8 cellular contexts compared by ENCODE assay signal in genomic region chr15:77993970-77994693, GRCh38.
A peak's percentile ranks its signal among the peaks of the same experiment; 100 is the strongest.
DNase-seq lines count a peak whose midpoint lies in the region; ATAC-seq and TF ChIP-seq lines count a peak whose summit lies in the region.
"Not testable (repeated sequence)": the region's sequence is repeated elsewhere in the genome, so short reads cannot be mapped to it uniquely, and the experiment has no call there.

No MANE protein-coding gene starts in this region.

- intact Hi-C loops in left cardiac atrium (cut with DNase I): not testable (repeated sequence)
- intact Hi-C loops in aorta (cut with DNase I): loop anchor here in 1 of 2 donors (5.0 kb wide), 1 partner anchor 83 kb away; the partner anchor contains the start of gene TBC1D2B

- CTCF ChIA-PET in SK-N-SH (lab: Yijun Ruan, JAX): interaction anchor here (0.6 to 1.3 kb wide), 7 partner anchors 14 to 144 kb away, joined by 3 to 5 read pairs (median 3); no protein-coding TSS in a partner anchor

- in situ Hi-C loops in GM13976 (cut with MboI; ENCODE audit: low sequenced_read_pairs, unreplicated experiment); brain microvascular endothelial cell (cut with HindIII; ENCODE audit: low pct_ligation_motif_present, low sequenced_read_pairs): not testable (repeated sequence)

- H3K9me3 ChIP-seq in SK-N-SH; parathyroid adenoma (ENCODE audit: control insufficient read depth, low read length); aorta (ENCODE audit: control insufficient read depth, low read length): not testable (repeated sequence)

- peaks cover 19% of the 10 kb centered on the region for H4K20me1 ChIP-seq in SK-N-SH (ENCODE audit: insufficient read depth)

- not testable (repeated sequence) for TF ChIP-seq RAD21 in SK-N-SH (IDR thresholded peaks at IDR 0.05; ENCODE audit: low read length)

- not testable (repeated sequence) for H3K4me3 ChIP-seq in SK-N-SH (ENCODE audit: low read depth in 2 of 2, low read length in 1 of 2); brain microvascular endothelial cell (ENCODE audit: low read depth, low read length); parathyroid adenoma (ENCODE audit: low read depth, low read length); aorta (ENCODE audit: low read length in 2 of 2)

- POLR2A ChIA-PET in SK-N-SH (lab: Yijun Ruan, JAX): interaction anchor here (0.9 kb wide), 1 partner anchor 23 kb away, joined by 3 read pairs; no protein-coding TSS in a partner anchor

- H3F3A ChIP-seq in SK-N-SH (replicated peaks; ENCODE audit: insufficient read depth): peaks cover 10% of the 10 kb centered on the region

- H2AFZ ChIP-seq in SK-N-SH (ENCODE audit: low read depth); parathyroid adenoma: not testable (repeated sequence)

- peak; percentile 38 to 73 for ATAC-seq in left cardiac atrium
- peak; percentile 89 for ATAC-seq in aorta (ENCODE audit: low FRiP score)

- H3K27me3 ChIP-seq in SK-N-SH (ENCODE audit: insufficient read depth); brain microvascular endothelial cell (replicated peaks); parathyroid adenoma (ENCODE audit: control insufficient read depth, insufficient read depth, low read length); aorta (ENCODE audit: control insufficient read depth in 1 of 2, insufficient read depth in 2 of 2, low read length in 1 of 2): not testable (repeated sequence)

- peaks cover 12 to 84% of the 10 kb centered on the region in 2 experiments; a peak in 3 of 4 replicates for H3K4me1 ChIP-seq in SK-N-SH (ENCODE audit: control insufficient read depth in 1 of 2, insufficient read depth in 2 of 2, low read depth in 1 of 2, low read length in 1 of 2)
- H3K4me1 ChIP-seq in parathyroid adenoma; aorta (ENCODE audit: control insufficient read depth in 1 of 2, insufficient read depth in 2 of 2, low read length in 2 of 2): not testable (repeated sequence)

- H3K79me2 ChIP-seq in SK-N-SH (ENCODE audit: insufficient read depth); parathyroid adenoma: not testable (repeated sequence)

- peak overlapping the region; percentile 74 for H3K4me2 ChIP-seq in SK-N-SH
- H3K4me2 ChIP-seq in parathyroid adenoma (ENCODE audit: low read length): not testable (repeated sequence)

- DNase-seq in GM13976 (ENCODE audit: low spot score) (peak; percentile 45), H4 (ENCODE audit: low spot score) (peak; percentile 95), HK-2 (ENCODE audit: unreplicated experiment) (peak; percentile 86), SK-N-SH (peak; percentile 70), brain microvascular endothelial cell (peak; percentile 94), left cardiac atrium (peak; percentile 90), aorta (peak; percentile 96 to 97)

- H3K9me2 ChIP-seq in SK-N-SH: not testable (repeated sequence)

- TF ChIP-seq CTCF in GM13976 (IDR thresholded peaks at IDR 0.05; ENCODE audit: borderline replicate concordance, control extremely low read depth, extremely low read depth, insufficient read depth, missing control alignments); parathyroid adenoma (IDR thresholded peaks at IDR 0.05): not testable (repeated sequence)
- TF ChIP-seq CTCF in SK-N-SH (IDR thresholded peaks at IDR 0.05) (peak; percentile 13; the same call in 1 of the 2 replicates), brain microvascular endothelial cell (IDR thresholded peaks at IDR 0.05; ENCODE audit: low read depth, low read length, missing control alignments) (peak; percentile 5)

- not testable (repeated sequence) for H3K36me3 ChIP-seq in SK-N-SH (replicated peaks in 1 of 2; ENCODE audit: control insufficient read depth in 1 of 2, insufficient read depth in 2 of 2, low read length in 1 of 2); parathyroid adenoma (ENCODE audit: control insufficient read depth, insufficient read depth, low read length); aorta (ENCODE audit: control insufficient read depth in 1 of 2, insufficient read depth in 2 of 2, low read length in 1 of 2)
- peaks cover 20% of the 10 kb centered on the region for H3K36me3 ChIP-seq in brain microvascular endothelial cell (replicated peaks)

- peak in 1 of 2 experiments; percentile 46; a peak in 1 of 4 replicates for TF ChIP-seq EP300 in SK-N-SH (IDR thresholded peaks at IDR 0.05; ENCODE audit: borderline replicate concordance in 1 of 2, low read depth in 1 of 2, low read length in 1 of 2)

- H3K9ac ChIP-seq in SK-N-SH: peak overlapping the region; percentile 51; the same call in 1 of the 2 replicates
- H3K9ac ChIP-seq in parathyroid adenoma: not testable (repeated sequence)

- WGBS in SK-N-SH (ENCODE audit: low lambda C conversion rate): 20% methylated on average over 2 of the region's 18 CpGs
- 1 to 5% methylated on average over 16 to 18 of the region's 18 CpGs for WGBS in aorta, 2 donors

- H3K27ac ChIP-seq in SK-N-SH (ENCODE audit: low read depth in 2 of 2, low read length in 1 of 2): peak overlapping the region; percentile 87 to 91
- peak overlapping the region; percentile 67 for H3K27ac ChIP-seq in brain microvascular endothelial cell
- peak overlapping the region; percentile 36 for H3K27ac ChIP-seq in parathyroid adenoma
- peak overlapping the region; percentile 39 to 96 for H3K27ac ChIP-seq in aorta (ENCODE audit: low read depth in 1 of 2, low read length in 2 of 2)

TF ChIP-seq in SK-N-SH, 30 proteins besides CTCF, POLR2A, EP300 and RAD21:
- TF ChIP-seq TCF12 (IDR thresholded peaks at IDR 0.05) (peak; percentile 37; the same call in 1 of the 2 replicates), FOSL2 (IDR thresholded peaks at IDR 0.05; ENCODE audit: borderline replicate concordance, low read depth) (peak; percentile 50; the same call in 1 of the 2 replicates), RCOR1 (IDR thresholded peaks at IDR 0.05; ENCODE audit: low read length) (peak; percentile 36; the same call in 1 of the 2 replicates), MAX (IDR thresholded peaks at IDR 0.05; ENCODE audit: low read depth) (peak; percentile 43; the same call in 1 of the 2 replicates), CHD2 (IDR thresholded peaks at IDR 0.05; ENCODE audit: low read length, partially characterized antibody) (peak; percentile 35), PBX3 (IDR thresholded peaks at IDR 0.05) (0 out of 2 replicates have a peak, but pooled peaks have one; percentile 14), NFIC (IDR thresholded peaks at IDR 0.05; ENCODE audit: borderline replicate concordance) (peak; percentile 49)

Comparison
In these comparisons a context has a peak if more than half of its experiments do, and no peak if none do; other contexts are left out.
1. DNase-seq: peak in every context shown above with its lines; median percentile 96 in aorta; 95 in H4; 94 in brain microvascular endothelial cell; 90 in left cardiac atrium; 86 in HK-2; 70 in SK-N-SH; 45 in GM13976.
2. H3K27ac ChIP-seq: peak in every context shown above with its lines; median percentile 89 in SK-N-SH; 68 in aorta; 67 in brain microvascular endothelial cell; 36 in parathyroid adenoma.